ENCODE assay signal across 8 cellular contexts in the genomic region with DNA sequence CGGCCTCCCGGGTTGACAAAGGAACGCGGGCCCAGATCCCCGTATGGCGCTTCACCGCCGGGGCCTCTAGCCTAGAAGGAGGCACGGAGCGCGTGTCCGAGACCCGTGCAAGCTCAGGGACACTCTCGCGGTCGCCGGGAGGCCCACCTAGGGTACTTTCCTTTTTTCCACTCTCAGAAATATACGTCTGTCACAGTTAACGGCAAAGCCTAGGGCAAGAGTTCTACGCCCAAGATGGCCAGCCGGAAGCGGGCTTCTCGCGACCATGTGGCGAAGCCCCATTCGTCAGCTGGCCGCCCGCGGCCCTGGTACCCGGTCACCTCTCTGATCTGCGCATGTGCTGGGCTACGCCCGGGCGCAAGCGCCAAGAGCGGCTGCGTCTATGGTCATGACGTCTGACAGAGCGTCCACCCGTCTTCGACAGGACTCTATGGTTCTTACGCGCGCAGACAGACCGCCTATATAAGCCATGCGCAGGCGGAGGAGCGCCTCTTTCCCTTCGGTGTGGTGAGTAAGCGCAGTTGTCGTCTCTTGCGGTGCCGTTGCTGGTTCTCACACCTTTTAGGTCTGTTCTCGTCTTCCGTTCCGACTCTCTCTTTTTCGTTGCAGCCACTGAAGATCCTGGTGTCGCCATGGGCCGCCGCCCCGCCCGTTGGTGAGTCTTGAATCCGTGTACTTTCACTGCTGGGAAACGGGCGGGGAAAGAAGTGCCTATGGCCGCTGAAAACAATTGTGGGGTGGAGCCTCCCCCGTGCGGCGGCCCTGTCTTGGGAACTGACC. TPM values are rescaled to one million over a fixed set of nuclear protein-coding genes. Genes with fewer than 3 reads are reported as not detected.
DNase-seq lines count a peak whose midpoint lies in the region; ATAC-seq, FAIRE-seq and TF ChIP-seq lines count a peak whose summit lies in the region.

A gene (plus strand): TSS at position 490 of the 780 bp plus-strand sequence. CDS start 143 bp downstream, at position 633.

- TF ChIP-seq CTCF in D721Med (IDR thresholded peaks at IDR 0.05; ENCODE audit: insufficient read depth, missing control alignments) (no peak), OCI-LY3 (IDR thresholded peaks at IDR 0.05; ENCODE audit: low read depth, low read length) (no peak)

- no peak within 1 kb of the TSS for H2AFZ ChIP-seq in OCI-LY3 (ENCODE audit: low read depth, low read length)

- in situ Hi-C loops in endometrial microvascular endothelial cells (cut with HindIII; ENCODE audit: inconsistent ontology term, low pct_unique_long_range_greater_than_20kb, low sequenced_read_pairs): no loop called here

- DNase-seq in D721Med (ENCODE audit: insufficient read length, low spot score): peak; percentile 75
- peak; percentile 93 for DNase-seq in HuH-7.5 (ENCODE audit: low spot score)
- peak; percentile 82 for DNase-seq in activated CD8-positive, alpha-beta memory T cell treated with anti-CD3 and anti-CD28 coated beads, Interleukin-2, amount 50 U/mL, for 4 hours
- peak; percentile 97 for DNase-seq in mesenteric fat pad (ENCODE audit: low spot score)
- peak; percentile 66 for DNase-seq in stimulated activated CD8-positive, alpha-beta memory T cell treated with anti-CD3 and anti-CD28 coated beads, Interleukin-15, amount 100 ng/mL, for 1 hour (ENCODE audit: low read depth)

- peak within 1 kb of the TSS; percentile 100 for H3K4me2 ChIP-seq in OCI-LY3 (ENCODE audit: low read length)

- H3K4me3 ChIP-seq in OCI-LY3 (ENCODE audit: low read length): peak within 1 kb of the TSS; percentile 92

- peak; percentile 63 for ATAC-seq in GM21526 (IDR thresholded peaks at IDR 0.05; ENCODE audit: low FRiP score, unreplicated experiment)

- H3K27ac ChIP-seq in OCI-LY3 (ENCODE audit: low read length): peak within 1 kb of the TSS; percentile 92

- peaks cover 11% of the 10 kb centered on the region; the same call in 1 of the 2 replicates for H4K20me1 ChIP-seq in OCI-LY3 (ENCODE audit: insufficient read depth, low read length)

- H3K36me3 ChIP-seq in OCI-LY3 (replicated peaks; ENCODE audit: low read depth, low read length): peaks cover 27% of the 10 kb centered on the region

- H3K4me1 ChIP-seq in OCI-LY3 (ENCODE audit: low read length): peaks cover 11% of the 10 kb centered on the region

- no peaks in the 10 kb centered on the region for H3K9me3 ChIP-seq in OCI-LY3 (ENCODE audit: insufficient read depth, low read length)

- H3K9ac ChIP-seq in OCI-LY3 (ENCODE audit: low read length): peak within 1 kb of the TSS; percentile 97

- H3K79me2 ChIP-seq in OCI-LY3 (ENCODE audit: low read length): peaks cover 26% of the 10 kb centered on the region

- no peaks in the 10 kb centered on the region for H3K27me3 ChIP-seq in OCI-LY3 (ENCODE audit: low read depth, low read length)

- FAIRE-seq in D721Med (lab: Jason Lieb, UNC): no peak

RNA-seq across cellular contexts. Expression of the gene that starts here (rescaled TPM):
- total RNA-seq in endometrial microvascular endothelial cells (ENCODE audit: inconsistent ontology term): 7,561 TPM
- total RNA-seq in mesenteric fat pad: 2,424 TPM

Comparison
In these comparisons a context has a peak if more than half of its experiments do, and no peak if none do; other contexts are left out.
1. Peak in every context shown above with its lines: DNase-seq, ATAC-seq, H3K4me3 ChIP-seq and H3K27ac ChIP-seq.